Comparison of ENCODE assay signal across 1 cellular context in genomic region chr12:1716911-1717310, GRCh38.
TF ChIP-seq lines count a peak whose summit lies in the region.

No MANE protein-coding gene starts in this region.

TF ChIP-seq in WTC11, 78 proteins besides CTCF, POLR2A, EP300 and RAD21:
- TF ChIP-seq, protein P1, sequence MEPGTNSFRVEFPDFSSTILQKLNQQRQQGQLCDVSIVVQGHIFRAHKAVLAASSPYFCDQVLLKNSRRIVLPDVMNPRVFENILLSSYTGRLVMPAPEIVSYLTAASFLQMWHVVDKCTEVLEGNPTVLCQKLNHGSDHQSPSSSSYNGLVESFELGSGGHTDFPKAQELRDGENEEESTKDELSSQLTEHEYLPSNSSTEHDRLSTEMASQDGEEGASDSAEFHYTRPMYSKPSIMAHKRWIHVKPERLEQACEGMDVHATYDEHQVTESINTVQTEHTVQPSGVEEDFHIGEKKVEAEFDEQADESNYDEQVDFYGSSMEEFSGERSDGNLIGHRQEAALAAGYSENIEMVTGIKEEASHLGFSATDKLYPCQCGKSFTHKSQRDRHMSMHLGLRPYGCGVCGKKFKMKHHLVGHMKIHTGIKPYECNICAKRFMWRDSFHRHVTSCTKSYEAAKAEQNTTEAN (CRISPR knock-in tag; IDR thresholded peaks at IDR 0.05), result no peak
- TF ChIP-seq KAT7 (CRISPR knock-in tag; IDR thresholded peaks at IDR 0.05; ENCODE audit: borderline replicate concordance) (no peak), RELA (CRISPR knock-in tag; IDR thresholded peaks at IDR 0.05; ENCODE audit: borderline replicate concordance) (no peak), USF2 (CRISPR knock-in tag; IDR thresholded peaks at IDR 0.05) (no peak), ZNF396 (CRISPR knock-in tag; IDR thresholded peaks at IDR 0.05; ENCODE audit: borderline replicate concordance) (no peak), RORB (CRISPR knock-in tag; IDR thresholded peaks at IDR 0.05) (no peak), HMGA2 (CRISPR knock-in tag; IDR thresholded peaks at IDR 0.05) (no peak), E2F4 (CRISPR knock-in tag; IDR thresholded peaks at IDR 0.05; ENCODE audit: borderline replicate concordance, low read depth) (no peak), OVOL2 (CRISPR knock-in tag; IDR thresholded peaks at IDR 0.05; ENCODE audit: borderline replicate concordance) (no peak), IRF2 (CRISPR knock-in tag; IDR thresholded peaks at IDR 0.05; ENCODE audit: borderline replicate concordance, low read depth) (no peak), SMAD3 (CRISPR knock-in tag; IDR thresholded peaks at IDR 0.05; ENCODE audit: borderline replicate concordance) (no peak), JUN (CRISPR knock-in tag; IDR thresholded peaks at IDR 0.05) (no peak), TEAD4 (CRISPR knock-in tag; IDR thresholded peaks at IDR 0.05) (no peak)
- TF ChIP-seq, protein P2, sequence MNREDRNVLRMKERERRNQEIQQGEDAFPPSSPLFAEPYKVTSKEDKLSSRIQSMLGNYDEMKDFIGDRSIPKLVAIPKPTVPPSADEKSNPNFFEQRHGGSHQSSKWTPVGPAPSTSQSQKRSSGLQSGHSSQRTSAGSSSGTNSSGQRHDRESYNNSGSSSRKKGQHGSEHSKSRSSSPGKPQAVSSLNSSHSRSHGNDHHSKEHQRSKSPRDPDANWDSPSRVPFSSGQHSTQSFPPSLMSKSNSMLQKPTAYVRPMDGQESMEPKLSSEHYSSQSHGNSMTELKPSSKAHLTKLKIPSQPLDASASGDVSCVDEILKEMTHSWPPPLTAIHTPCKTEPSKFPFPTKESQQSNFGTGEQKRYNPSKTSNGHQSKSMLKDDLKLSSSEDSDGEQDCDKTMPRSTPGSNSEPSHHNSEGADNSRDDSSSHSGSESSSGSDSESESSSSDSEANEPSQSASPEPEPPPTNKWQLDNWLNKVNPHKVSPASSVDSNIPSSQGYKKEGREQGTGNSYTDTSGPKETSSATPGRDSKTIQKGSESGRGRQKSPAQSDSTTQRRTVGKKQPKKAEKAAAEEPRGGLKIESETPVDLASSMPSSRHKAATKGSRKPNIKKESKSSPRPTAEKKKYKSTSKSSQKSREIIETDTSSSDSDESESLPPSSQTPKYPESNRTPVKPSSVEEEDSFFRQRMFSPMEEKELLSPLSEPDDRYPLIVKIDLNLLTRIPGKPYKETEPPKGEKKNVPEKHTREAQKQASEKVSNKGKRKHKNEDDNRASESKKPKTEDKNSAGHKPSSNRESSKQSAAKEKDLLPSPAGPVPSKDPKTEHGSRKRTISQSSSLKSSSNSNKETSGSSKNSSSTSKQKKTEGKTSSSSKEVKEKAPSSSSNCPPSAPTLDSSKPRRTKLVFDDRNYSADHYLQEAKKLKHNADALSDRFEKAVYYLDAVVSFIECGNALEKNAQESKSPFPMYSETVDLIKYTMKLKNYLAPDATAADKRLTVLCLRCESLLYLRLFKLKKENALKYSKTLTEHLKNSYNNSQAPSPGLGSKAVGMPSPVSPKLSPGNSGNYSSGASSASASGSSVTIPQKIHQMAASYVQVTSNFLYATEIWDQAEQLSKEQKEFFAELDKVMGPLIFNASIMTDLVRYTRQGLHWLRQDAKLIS (CRISPR knock-in tag; IDR thresholded peaks at IDR 0.05; ENCODE audit: borderline replicate concordance), result no peak
- TF ChIP-seq, protein P3, sequence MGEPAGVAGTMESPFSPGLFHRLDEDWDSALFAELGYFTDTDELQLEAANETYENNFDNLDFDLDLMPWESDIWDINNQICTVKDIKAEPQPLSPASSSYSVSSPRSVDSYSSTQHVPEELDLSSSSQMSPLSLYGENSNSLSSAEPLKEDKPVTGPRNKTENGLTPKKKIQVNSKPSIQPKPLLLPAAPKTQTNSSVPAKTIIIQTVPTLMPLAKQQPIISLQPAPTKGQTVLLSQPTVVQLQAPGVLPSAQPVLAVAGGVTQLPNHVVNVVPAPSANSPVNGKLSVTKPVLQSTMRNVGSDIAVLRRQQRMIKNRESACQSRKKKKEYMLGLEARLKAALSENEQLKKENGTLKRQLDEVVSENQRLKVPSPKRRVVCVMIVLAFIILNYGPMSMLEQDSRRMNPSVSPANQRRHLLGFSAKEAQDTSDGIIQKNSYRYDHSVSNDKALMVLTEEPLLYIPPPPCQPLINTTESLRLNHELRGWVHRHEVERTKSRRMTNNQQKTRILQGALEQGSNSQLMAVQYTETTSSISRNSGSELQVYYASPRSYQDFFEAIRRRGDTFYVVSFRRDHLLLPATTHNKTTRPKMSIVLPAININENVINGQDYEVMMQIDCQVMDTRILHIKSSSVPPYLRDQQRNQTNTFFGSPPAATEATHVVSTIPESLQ (CRISPR knock-in tag; IDR thresholded peaks at IDR 0.05), result no peak
- TF ChIP-seq, protein P4, sequence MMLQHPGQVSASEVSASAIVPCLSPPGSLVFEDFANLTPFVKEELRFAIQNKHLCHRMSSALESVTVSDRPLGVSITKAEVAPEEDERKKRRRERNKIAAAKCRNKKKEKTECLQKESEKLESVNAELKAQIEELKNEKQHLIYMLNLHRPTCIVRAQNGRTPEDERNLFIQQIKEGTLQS (CRISPR knock-in tag; conservative IDR thresholded peaks at IDR 0.05), result no peak
